19 cellular contexts compared by ENCODE assay signal in genomic region chr4:24400537-24400936, GRCh38.
"Had no signal": no experiment of that assay in that cellular context is flagged by ENCODE, and none has a peak within 500 bp of the region (broad histone marks: within the 10 kb centered on the region; RNA-seq: fewer than 3 reads in every experiment).

No MANE protein-coding gene starts in this region.

- DNase-seq: stimulated activated CD4-positive, alpha-beta T cell treated with anti-CD3 and anti-CD28 coated beads, Interleukin-2, amount 100 ng/mL, for 48 hours; stimulated activated CD4-positive, alpha-beta T cell treated with anti-CD3 and anti-CD28 coated beads, Interleukin-4, amount 100 ng/mL, for 1 hour; stimulated activated CD4-positive, alpha-beta T cell treated with anti-CD3 and anti-CD28 coated beads, Interleukin-4, amount 100 ng/mL, for 24 hours; stimulated activated CD4-positive, alpha-beta T cell treated with anti-CD3 and anti-CD28 coated beads, Interleukin-4, amount 100 ng/mL, for 4 hours; stimulated activated CD8-positive, alpha-beta memory T cell treated with anti-CD3 and anti-CD28 coated beads, Interleukin-4, amount 100 ng/mL, for 48 hours; stimulated activated naive B cell treated with anti-CD40 and anti-IgM and Interleukin-4, amounts not matched to agents 10 μg/mL and 1 μg/mL and 100 μg/mL, for 72 hours; stimulated activated naive CD4-positive, alpha-beta T cell; stimulated activated naive CD4-positive, alpha-beta T cell treated with Interleukin-2 at 50 U/mL for 16 hours; stimulated activated naive CD8-positive, alpha-beta T cell treated with anti-CD3 and anti-CD28 coated beads, Interleukin-15, amount 100 ng/mL, for 72 hours; stimulated activated naive CD8-positive, alpha-beta T cell treated with anti-CD3 and anti-CD28 coated beads, Interleukin-15, Interleukin-2, amounts not matched to agents 100 U/mL and 50 U/mL, for 24 hours; stomach; substantia nigra; testis; thyroid gland; tibial artery; transverse colon; trophoblast cell; upper lobe of right lung; uterus had no signal
